ENCODE assay signal across 26 cellular contexts in the genomic region with DNA sequence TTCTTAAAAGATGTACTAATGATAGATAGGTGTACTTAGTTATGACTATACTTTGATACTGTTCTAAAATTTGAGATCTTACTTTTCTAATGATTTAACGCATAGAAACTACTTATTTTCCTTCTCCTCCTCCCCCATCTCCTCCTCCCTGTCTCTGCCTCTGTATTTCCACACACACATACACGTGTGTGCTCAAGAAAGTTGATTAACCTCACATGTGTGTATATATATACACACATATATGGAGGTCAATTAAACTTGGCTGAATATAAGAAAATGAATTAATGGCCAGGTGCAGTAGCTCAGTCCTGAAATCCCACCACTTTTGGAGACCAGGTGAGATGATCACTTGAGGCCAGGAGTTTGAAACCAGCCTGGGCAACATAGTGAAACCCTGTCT.
"Had no signal": no experiment of that assay in that cellular context is flagged by ENCODE, and none has a peak within 500 bp of the region (broad histone marks: within the 10 kb centered on the region; RNA-seq: fewer than 3 reads in every experiment).

No MANE protein-coding gene starts in this region.

- H3K4me1 ChIP-seq: colonic mucosa, esophagus squamous epithelium, foreskin keratinocyte, gastrocnemius medialis, gastroesophageal sphincter, heart left ventricle, heart right ventricle had no signal

- DNase-seq: colonic mucosa; cortex of kidney; dermis blood vessel endothelial cell; dorsolateral prefrontal cortex; effector CD4-positive, alpha-beta T cell; effector CD8-positive, alpha-beta T cell; effector memory CD4-positive, alpha-beta T cell; effector memory CD8-positive, alpha-beta T cell; endodermal cell; erythroblast; esophagus squamous epithelium; foreskin fibroblast; foreskin keratinocyte; foreskin melanocyte; gastrocnemius medialis; glutamatergic neuron; head of caudate nucleus; heart left ventricle; heart right ventricle had no signal

- FAIRE-seq: colon, endometrium, frontal cortex had no signal

- H3K9me3 ChIP-seq: colonic mucosa, esophagus squamous epithelium, gastrocnemius medialis, gastroesophageal sphincter, heart left ventricle had no signal

- H3K36me3 ChIP-seq: colonic mucosa, esophagus squamous epithelium, gastrocnemius medialis, gastroesophageal sphincter, heart left ventricle, heart right ventricle had no signal

- H3K4me3 ChIP-seq: colonic mucosa, coronary artery, dorsolateral prefrontal cortex, esophagus squamous epithelium, gastrocnemius medialis, gastroesophageal sphincter, heart left ventricle, heart right ventricle had no signal

- H3K27me3 ChIP-seq: colonic mucosa, dorsolateral prefrontal cortex, esophagus squamous epithelium, foreskin keratinocyte, gastrocnemius medialis, gastroesophageal sphincter, heart left ventricle, heart right ventricle had no signal

- ATAC-seq: effector memory CD8-positive, alpha-beta T cell; esophagus mucosa; foreskin keratinocyte; gastrocnemius medialis; gastroesophageal sphincter; heart left ventricle; heart right ventricle had no signal

- H3K27ac ChIP-seq: colonic mucosa, coronary artery, dorsolateral prefrontal cortex, epithelial cell of prostate, esophagus squamous epithelium, foreskin keratinocyte, gastrocnemius medialis, gastroesophageal sphincter, heart left ventricle, heart right ventricle had no signal
